Comparison of ENCODE assay signal across 22 cellular contexts in genomic region chr5:137651022-137651421, GRCh38.
"Had no signal": no experiment of that assay in that cellular context is flagged by ENCODE, and none has a peak within 500 bp of the region (broad histone marks: within the 10 kb centered on the region; RNA-seq: fewer than 3 reads in every experiment).

No MANE protein-coding gene starts in this region.

- H3K27me3 Mint-ChIP-seq: activated naive CD4-positive, alpha-beta T cell treated with anti-CD3 and anti-CD28 coated beads, Interleukin-2, amount 10 ng/mL, durations not matched to agents 7 days and 5 days; activated naive CD8-positive, alpha-beta T cell treated with anti-CD3 and anti-CD28 coated beads, Interleukin-2, amount 10 ng/mL, durations not matched to agents 7 days and 5 days; activated T-cell treated with anti-CD3 and anti-CD28 coated beads, Interleukin-2, amount 50 U/mL, for 24 hours; central memory CD8-positive, alpha-beta T cell; natural killer cell treated with Interleukin-12 subunit alpha and Interleukin-12 subunit beta and Interleukin-15 and Interleukin-18, amount 100 ng/mL, for 72 hours had no signal

- H3K27me3 ChIP-seq: left lung, spleen, tibial nerve had no signal

- H3K36me3 Mint-ChIP-seq: natural killer cell treated with Interleukin-12 subunit alpha and Interleukin-12 subunit beta and Interleukin-15 and Interleukin-18, amount 100 ng/mL, for 72 hours had no signal

- H3K27ac Mint-ChIP-seq: activated naive CD4-positive, alpha-beta T cell treated with anti-CD3 and anti-CD28 coated beads, Interleukin-2, amount 10 ng/mL, durations not matched to agents 7 days and 5 days; activated naive CD8-positive, alpha-beta T cell treated with anti-CD3 and anti-CD28 coated beads, Interleukin-2, amount 10 ng/mL, durations not matched to agents 7 days and 5 days; activated T-cell treated with anti-CD3 and anti-CD28 coated beads, Interleukin-2, amount 50 U/mL, for 24 hours; natural killer cell treated with Interleukin-12 subunit alpha and Interleukin-12 subunit beta and Interleukin-15 and Interleukin-18, amount 100 ng/mL, for 72 hours had no signal

- H3K9me3 ChIP-seq: left lung, mucosa of descending colon had no signal

- H3K4me3 Mint-ChIP-seq: activated naive CD4-positive, alpha-beta T cell treated with anti-CD3 and anti-CD28 coated beads, Interleukin-2, amount 10 ng/mL, durations not matched to agents 7 days and 5 days; activated naive CD8-positive, alpha-beta T cell treated with anti-CD3 and anti-CD28 coated beads, Interleukin-2, amount 10 ng/mL, durations not matched to agents 7 days and 5 days; activated T-cell treated with anti-CD3 and anti-CD28 coated beads, Interleukin-2, amount 50 U/mL, for 24 hours; central memory CD8-positive, alpha-beta T cell; natural killer cell treated with Interleukin-12 subunit alpha and Interleukin-12 subunit beta and Interleukin-15 and Interleukin-18, amount 100 ng/mL, for 72 hours had no signal

- H3K4me3 ChIP-seq: left lung, lung, mucosa of descending colon, spleen, tibial nerve had no signal

- H3K36me3 ChIP-seq: left lung had no signal

- H3K27ac ChIP-seq: left lung, spleen, tibial nerve, VCaP had no signal

- H3K4me1 ChIP-seq: left lung, spleen, tibial nerve had no signal

- H3K4me1 Mint-ChIP-seq: activated naive CD4-positive, alpha-beta T cell treated with anti-CD3 and anti-CD28 coated beads, Interleukin-2, amount 10 ng/mL, durations not matched to agents 7 days and 5 days; activated naive CD8-positive, alpha-beta T cell treated with anti-CD3 and anti-CD28 coated beads, Interleukin-2, amount 10 ng/mL, durations not matched to agents 7 days and 5 days; central memory CD8-positive, alpha-beta T cell had no signal

- DNase-seq: activated CD4-positive, alpha-beta T cell treated with anti-CD3 and anti-CD28 coated beads for 48 hours; activated CD4-positive, alpha-beta T cell treated with anti-CD3 and anti-CD28 coated beads, Interleukin-2, amount 50 U/mL, for 48 hours; activated CD8-positive, alpha-beta memory T cell treated with anti-CD3 and anti-CD28 coated beads, Interleukin-2, amount 50 U/mL, for 4 hours; activated gamma-delta T cell; activated naive CD4-positive, alpha-beta T cell treated with anti-CD3 and anti-CD28 coated beads, Interleukin-2, amount 10 ng/mL, durations not matched to agents 7 days and 5 days; activated naive CD8-positive, alpha-beta T cell treated with anti-CD3 and anti-CD28 coated beads, Interleukin-2, amount 10 ng/mL, durations not matched to agents 7 days and 5 days; activated T-cell treated with anti-CD3 and anti-CD28 coated beads, Interleukin-2, amount 50 U/mL, for 24 hours; amygdala; effector CD8-positive, alpha-beta T cell; left lung; mucosa of descending colon; posterior cingulate gyrus; right cardiac atrium; spleen; stimulated activated CD4-positive, alpha-beta T cell treated with anti-CD3 and anti-CD28 coated beads, Interleukin-2, amount 100 ng/mL, for 48 hours; stimulated activated naive CD4-positive, alpha-beta T cell treated with Interleukin-2 at 50 U/mL for 16 hours had no signal

- H3K9me3 Mint-ChIP-seq: activated naive CD4-positive, alpha-beta T cell treated with anti-CD3 and anti-CD28 coated beads, Interleukin-2, amount 10 ng/mL, durations not matched to agents 7 days and 5 days; activated naive CD8-positive, alpha-beta T cell treated with anti-CD3 and anti-CD28 coated beads, Interleukin-2, amount 10 ng/mL, durations not matched to agents 7 days and 5 days; activated T-cell treated with anti-CD3 and anti-CD28 coated beads, Interleukin-2, amount 50 U/mL, for 24 hours; central memory CD8-positive, alpha-beta T cell; natural killer cell treated with Interleukin-12 subunit alpha and Interleukin-12 subunit beta and Interleukin-15 and Interleukin-18, amount 100 ng/mL, for 72 hours had no signal

- ATAC-seq: activated CD4-positive, CD25-positive, alpha-beta regulatory T cell treated with anti-CD3 and anti-CD28 coated beads, Interleukin-2, amount 50 U/mL, for 24 hours; left lung; mucosa of descending colon; natural killer cell treated with Interleukin-12 subunit alpha and Interleukin-12 subunit beta and Interleukin-15 and Interleukin-18, amount 100 ng/mL, for 72 hours; right cardiac atrium had no signal
